15 cellular contexts compared by ENCODE assay signal in the genomic region with DNA sequence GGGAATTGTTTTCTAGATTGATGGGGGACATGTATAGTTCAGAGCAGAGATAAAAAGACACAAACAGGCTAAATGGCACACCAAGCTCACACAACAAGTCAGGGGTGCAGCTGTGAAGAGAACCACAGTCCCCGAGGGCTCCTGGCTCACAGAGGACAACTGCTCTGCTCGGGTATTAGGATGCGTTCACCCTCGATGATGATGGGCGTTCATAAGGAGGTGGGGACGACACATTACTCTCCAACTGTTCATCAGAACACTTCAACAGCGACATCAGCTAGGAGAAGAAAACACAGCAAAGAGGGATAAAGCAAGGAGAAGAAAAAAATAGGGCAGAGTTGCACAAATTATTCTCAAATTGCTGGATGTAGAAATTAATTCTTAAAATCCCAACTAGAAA.
DNase-seq lines count a peak whose midpoint lies in the region; ATAC-seq, FAIRE-seq and TF ChIP-seq lines count a peak whose summit lies in the region.
"Had no signal": no experiment of that assay in that cellular context is flagged by ENCODE, and none has a peak within 500 bp of the region (broad histone marks: within the 10 kb centered on the region; RNA-seq: fewer than 3 reads in every experiment).

No MANE protein-coding gene starts in this region.

- DNase-seq in D721Med (ENCODE audit: insufficient read length, low spot score) (no peak), CD1c-positive myeloid dendritic cell (ENCODE audit: extremely low spot score) (no peak), NCI-H446 treated with DMSO at 0.1 percent for 48 hours (lab: John Stamatoyannopoulos, UW) (no peak)
- DNase-seq in stimulated activated naive B cell treated with anti-CD40 and anti-IgM and Interleukin-4, amounts not matched to agents 10 μg/mL and 1 μg/mL and 100 μg/mL, for 72 hours = no peak
- DNase-seq: BE2C; Calu3; CD4-positive, CD25-positive, alpha-beta regulatory T cell; DMS79 had no signal

- no peak overlapping the region for H2AFZ ChIP-seq in OCI-LY3 (ENCODE audit: low read depth, low read length)

- H3K9me3 Mint-ChIP-seq in dendritic cell treated with granulocyte-macrophage colony-stimulating factor and Interleukin-4, amounts not matched to agents 40 ng/mL and 50 ng/mL, for 4 days = no peaks in the 10 kb centered on the region
- H3K9me3 Mint-ChIP-seq in stimulated activated naive B cell treated with anti-CD40 and anti-IgM and Interleukin-4, amounts not matched to agents 10 μg/mL and 1 μg/mL and 100 μg/mL, for 72 hours = no peaks in the 10 kb centered on the region
- H3K9me3 Mint-ChIP-seq: CD4-positive, CD25-positive, alpha-beta regulatory T cell had no signal

- peak; percentile 16 for FAIRE-seq in D721Med (lab: Jason Lieb, UNC)
- FAIRE-seq: A549, H1 had no signal

- no peaks in the 10 kb centered on the region for H3K36me3 ChIP-seq in OCI-LY3 (replicated peaks; ENCODE audit: low read depth, low read length)
- H3K36me3 ChIP-seq: BE2C, HAP-1 had no signal

- no peaks in the 10 kb centered on the region for H3K27me3 ChIP-seq in OCI-LY3 (ENCODE audit: low read depth, low read length)
- H3K27me3 ChIP-seq: BE2C had no signal

- peak in 1 of 2 donors; percentile 57 for ATAC-seq in stimulated activated naive B cell treated with anti-CD40 and anti-IgM and Interleukin-4, amounts not matched to agents 10 μg/mL and 1 μg/mL and 100 μg/mL, for 72 hours (replicated peaks)
- no peak for ATAC-seq in GM19035 (IDR thresholded peaks at IDR 0.05; ENCODE audit: unreplicated experiment)
- ATAC-seq: A549 had no signal

- intact Hi-C loops in dendritic cell treated with granulocyte-macrophage colony-stimulating factor and Interleukin-4, amounts not matched to agents 40 ng/mL and 50 ng/mL, for 4 days (cut with micrococcal nuclease) = no loop called here

- H3K9me3 ChIP-seq in OCI-LY3 (ENCODE audit: insufficient read depth, low read length) = no peaks in the 10 kb centered on the region
- H3K9me3 ChIP-seq: A549, BE2C, HAP-1 had no signal

- no peaks in the 10 kb centered on the region for H3K36me3 Mint-ChIP-seq in dendritic cell treated with granulocyte-macrophage colony-stimulating factor and Interleukin-4, amounts not matched to agents 40 ng/mL and 50 ng/mL, for 4 days (ENCODE audit: low read depth)
- no peaks in the 10 kb centered on the region for H3K36me3 Mint-ChIP-seq in stimulated activated naive B cell treated with anti-CD40 and anti-IgM and Interleukin-4, amounts not matched to agents 10 μg/mL and 1 μg/mL and 100 μg/mL, for 72 hours
- H3K36me3 Mint-ChIP-seq: CD4-positive, CD25-positive, alpha-beta regulatory T cell; IgD-negative memory B cell had no signal

- no peak overlapping the region for H3K4me3 Mint-ChIP-seq in dendritic cell treated with granulocyte-macrophage colony-stimulating factor and Interleukin-4, amounts not matched to agents 40 ng/mL and 50 ng/mL, for 4 days
- peak overlapping the region in 1 of 2 donors; percentile 17 for H3K4me3 Mint-ChIP-seq in stimulated activated naive B cell treated with anti-CD40 and anti-IgM and Interleukin-4, amounts not matched to agents 10 μg/mL and 1 μg/mL and 100 μg/mL, for 72 hours
- H3K4me3 Mint-ChIP-seq: CD4-positive, CD25-positive, alpha-beta regulatory T cell had no signal

- no peaks in the 10 kb centered on the region for H3K27me3 Mint-ChIP-seq in dendritic cell treated with granulocyte-macrophage colony-stimulating factor and Interleukin-4, amounts not matched to agents 40 ng/mL and 50 ng/mL, for 4 days
- peaks cover 0 to 7% of the 10 kb centered on the region in 2 donors for H3K27me3 Mint-ChIP-seq in stimulated activated naive B cell treated with anti-CD40 and anti-IgM and Interleukin-4, amounts not matched to agents 10 μg/mL and 1 μg/mL and 100 μg/mL, for 72 hours

- 0 out of 2 replicates have a peak overlapping the region, but pooled peaks have one; percentile 7 for H3K4me2 ChIP-seq in OCI-LY3 (ENCODE audit: low read length)
- H3K4me2 ChIP-seq: A549 had no signal

- peaks cover 49% of the 10 kb centered on the region for H3K4me1 Mint-ChIP-seq in dendritic cell treated with granulocyte-macrophage colony-stimulating factor and Interleukin-4, amounts not matched to agents 40 ng/mL and 50 ng/mL, for 4 days (ENCODE audit: low read depth)
- H3K4me1 Mint-ChIP-seq in stimulated activated naive B cell treated with anti-CD40 and anti-IgM and Interleukin-4, amounts not matched to agents 10 μg/mL and 1 μg/mL and 100 μg/mL, for 72 hours = peaks cover 16 to 38% of the 10 kb centered on the region in 2 donors
- H3K4me1 Mint-ChIP-seq: CD4-positive, CD25-positive, alpha-beta regulatory T cell had no signal

- H3K4me3 ChIP-seq in OCI-LY3 (ENCODE audit: low read length) = no peak overlapping the region
- H3K4me3 ChIP-seq: A549, HAP-1 had no signal

- H3K79me2 ChIP-seq in OCI-LY3 (ENCODE audit: low read length) = no peaks in the 10 kb centered on the region

- H3K4me1 ChIP-seq in OCI-LY3 (ENCODE audit: low read length) = peaks cover 35% of the 10 kb centered on the region
- H3K4me1 ChIP-seq: A549, BE2C, HAP-1 had no signal

- TF ChIP-seq CTCF in D721Med (IDR thresholded peaks at IDR 0.05; ENCODE audit: insufficient read depth, missing control alignments) = no peak
- no peak for TF ChIP-seq CTCF in OCI-LY3 (IDR thresholded peaks at IDR 0.05; ENCODE audit: low read depth, low read length)

- H3K9ac ChIP-seq in OCI-LY3 (ENCODE audit: low read length) = no peak overlapping the region

- peak overlapping the region; percentile 8 for H3K27ac Mint-ChIP-seq in dendritic cell treated with granulocyte-macrophage colony-stimulating factor and Interleukin-4, amounts not matched to agents 40 ng/mL and 50 ng/mL, for 4 days
- peak overlapping the region; percentile 14 for H3K27ac Mint-ChIP-seq in stimulated activated naive B cell treated with anti-CD40 and anti-IgM and Interleukin-4, amounts not matched to agents 10 μg/mL and 1 μg/mL and 100 μg/mL, for 72 hours
- H3K27ac Mint-ChIP-seq: IgD-negative memory B cell had no signal

- no peaks in the 10 kb centered on the region for H4K20me1 ChIP-seq in OCI-LY3 (ENCODE audit: insufficient read depth, low read length)

- H3K27ac ChIP-seq in OCI-LY3 (ENCODE audit: low read length) = no peak overlapping the region
- H3K27ac ChIP-seq: A549 had no signal
